In genomic region chr12:105479710-105480109, GRCh38 we compare ENCODE assay signal across 16 cellular contexts.
"Had no signal": no experiment of that assay in that cellular context is flagged by ENCODE, and none has a peak within 500 bp of the region (broad histone marks: within the 10 kb centered on the region; RNA-seq: fewer than 3 reads in every experiment).

No MANE protein-coding gene starts in this region.

- H3K4me3 ChIP-seq: left lung, lower lobe of right lung, right atrium auricular region, spleen, tibial nerve had no signal

- H3K27ac ChIP-seq: left lung, lower lobe of right lung, right atrium auricular region, spleen, tibial nerve had no signal

- H3K27ac Mint-ChIP-seq: activated CD4-positive, alpha-beta T cell treated with anti-CD3 and anti-CD28 coated beads for 36 hours; activated naive CD4-positive, alpha-beta T cell treated with anti-CD3 and anti-CD28 coated beads, Interleukin-2, amount 50 U/mL, for 72 hours; activated T-cell treated with anti-CD3 and anti-CD28 coated beads, Interleukin-2, amount 50 U/mL, for 72 hours; T-helper 17 cell had no signal

- H3K36me3 Mint-ChIP-seq: activated naive CD4-positive, alpha-beta T cell treated with anti-CD3 and anti-CD28 coated beads, Interleukin-2, amount 50 U/mL, for 72 hours had no signal

- H3K27me3 ChIP-seq: left lung, right atrium auricular region, tibial nerve had no signal

- H3K4me3 Mint-ChIP-seq: activated CD4-positive, alpha-beta T cell treated with anti-CD3 and anti-CD28 coated beads for 36 hours; activated T-cell treated with anti-CD3 and anti-CD28 coated beads, Interleukin-2, amount 50 U/mL, for 72 hours; central memory CD8-positive, alpha-beta T cell; nephron; T-helper 17 cell had no signal

- DNase-seq: activated CD4-positive, alpha-beta T cell treated with anti-CD3 and anti-CD28 coated beads for 36 hours; activated CD4-positive, CD25-positive, alpha-beta regulatory T cell; activated naive CD4-positive, alpha-beta T cell; activated T-cell treated with anti-CD3 and anti-CD28 coated beads for 4 hours; activated T-cell treated with anti-CD3 and anti-CD28 coated beads, Interleukin-2, amount 50 U/mL, for 72 hours; effector CD8-positive, alpha-beta T cell; left lung; lower lobe of right lung; spleen; stimulated activated naive CD4-positive, alpha-beta T cell treated with Interleukin-2 at 50 U/mL for 16 hours; T-helper 17 cell had no signal

- H3K9me3 Mint-ChIP-seq: activated naive CD4-positive, alpha-beta T cell treated with anti-CD3 and anti-CD28 coated beads, Interleukin-2, amount 50 U/mL, for 72 hours; activated T-cell treated with anti-CD3 and anti-CD28 coated beads, Interleukin-2, amount 50 U/mL, for 72 hours; central memory CD8-positive, alpha-beta T cell had no signal

- H3K4me1 ChIP-seq: left lung, lower lobe of right lung, spleen, tibial nerve had no signal

- H3K4me1 Mint-ChIP-seq: activated CD4-positive, alpha-beta T cell treated with anti-CD3 and anti-CD28 coated beads for 36 hours; central memory CD8-positive, alpha-beta T cell; T-helper 17 cell had no signal

- H3K9me3 ChIP-seq: left lung, lower lobe of right lung, right atrium auricular region, spleen, tibial nerve had no signal

- H3K36me3 ChIP-seq: left lung, lower lobe of right lung, right atrium auricular region, spleen, tibial nerve had no signal
